In genomic region chr10:111243126-111243525, GRCh38 we compare ENCODE assay signal across 24 cellular contexts.
"Had no signal": no experiment of that assay in that cellular context is flagged by ENCODE, and none has a peak within 500 bp of the region (broad histone marks: within the 10 kb centered on the region; RNA-seq: fewer than 3 reads in every experiment).

No MANE protein-coding gene starts in this region.

- H3K9me3 ChIP-seq: left ventricle myocardium inferior, ovary, right atrium auricular region, right lobe of liver, tibial nerve, uterus had no signal

- H3K36me3 ChIP-seq: left ventricle myocardium inferior, ovary, right atrium auricular region, right lobe of liver, tibial nerve, uterus had no signal

- H3K36me3 Mint-ChIP-seq: mesothelial cell of epicardium; naive thymus-derived CD4-positive, alpha-beta T cell; natural killer cell treated with Interleukin-12 subunit alpha and Interleukin-12 subunit beta and Interleukin-15 and Interleukin-18, amount 100 ng/mL, for 72 hours; stimulated activated memory B cell treated with anti-CD40 and anti-IgM and Interleukin-4, amounts not matched to agents 10 μg/mL and 1 μg/mL and 100 μg/mL, for 72 hours; type B pancreatic cell had no signal

- H3K27ac Mint-ChIP-seq: mesothelial cell of epicardium; naive thymus-derived CD4-positive, alpha-beta T cell; natural killer cell treated with Interleukin-12 subunit alpha and Interleukin-12 subunit beta and Interleukin-15 and Interleukin-18, amount 100 ng/mL, for 72 hours; progenitor cell of endocrine pancreas; stimulated activated memory B cell treated with anti-CD40 and anti-IgM and Interleukin-4, amounts not matched to agents 10 μg/mL and 1 μg/mL and 100 μg/mL, for 72 hours; stimulated activated naive CD8-positive, alpha-beta T cell treated with anti-CD3 and anti-CD28 coated beads, Interleukin-15, amount 100 ng/mL, for 72 hours; type B pancreatic cell had no signal

- H3K4me1 Mint-ChIP-seq: naive thymus-derived CD4-positive, alpha-beta T cell; stimulated activated memory B cell treated with anti-CD40 and anti-IgM and Interleukin-4, amounts not matched to agents 10 μg/mL and 1 μg/mL and 100 μg/mL, for 72 hours; stimulated activated naive CD8-positive, alpha-beta T cell treated with anti-CD3 and anti-CD28 coated beads, Interleukin-15, amount 100 ng/mL, for 72 hours had no signal

- H3K4me3 Mint-ChIP-seq: mesothelial cell of epicardium; naive thymus-derived CD4-positive, alpha-beta T cell; natural killer cell treated with Interleukin-12 subunit alpha and Interleukin-12 subunit beta and Interleukin-15 and Interleukin-18, amount 100 ng/mL, for 72 hours; stimulated activated memory B cell treated with anti-CD40 and anti-IgM and Interleukin-4, amounts not matched to agents 10 μg/mL and 1 μg/mL and 100 μg/mL, for 72 hours; stimulated activated naive CD8-positive, alpha-beta T cell treated with anti-CD3 and anti-CD28 coated beads, Interleukin-15, amount 100 ng/mL, for 72 hours; type B pancreatic cell had no signal

- H3K4me3 ChIP-seq: left ventricle myocardium inferior, lung, ovary, right atrium auricular region, right lobe of liver, smooth muscle cell, tibial nerve, uterus had no signal

- H3K27me3 ChIP-seq: ovary, right atrium auricular region, right lobe of liver, tibial nerve, uterus had no signal

- ATAC-seq: left colon; naive thymus-derived CD4-positive, alpha-beta T cell; natural killer cell treated with Interleukin-12 subunit alpha and Interleukin-12 subunit beta and Interleukin-15 and Interleukin-18, amount 100 ng/mL, for 72 hours; right lobe of liver; stimulated activated memory B cell treated with anti-CD40 and anti-IgM and Interleukin-4, amounts not matched to agents 10 μg/mL and 1 μg/mL and 100 μg/mL, for 72 hours; stimulated activated naive CD8-positive, alpha-beta T cell treated with anti-CD3 and anti-CD28 coated beads, Interleukin-15, amount 100 ng/mL, for 72 hours had no signal

- H3K27me3 Mint-ChIP-seq: type B pancreatic cell had no signal

- H3K27ac ChIP-seq: left ventricle myocardium inferior, ovary, right atrium auricular region, right lobe of liver, tibial nerve, uterus had no signal

- H3K9me3 Mint-ChIP-seq: mesothelial cell of epicardium; naive thymus-derived CD4-positive, alpha-beta T cell; natural killer cell treated with Interleukin-12 subunit alpha and Interleukin-12 subunit beta and Interleukin-15 and Interleukin-18, amount 100 ng/mL, for 72 hours; stimulated activated memory B cell treated with anti-CD40 and anti-IgM and Interleukin-4, amounts not matched to agents 10 μg/mL and 1 μg/mL and 100 μg/mL, for 72 hours; stimulated activated naive CD8-positive, alpha-beta T cell treated with anti-CD3 and anti-CD28 coated beads, Interleukin-15, amount 100 ng/mL, for 72 hours; type B pancreatic cell had no signal

- DNase-seq: hippocampal formation; kidney; left colon; left ventricle myocardium inferior; mesendoderm; naive thymus-derived CD4-positive, alpha-beta T cell; ovary; right lobe of liver; stimulated activated CD4-positive, alpha-beta T cell treated with anti-CD3 and anti-CD28 coated beads, Interleukin-1b, Interleukin-23, amount 100 ng/mL, for 48 hours; stimulated activated CD4-positive, alpha-beta T cell treated with anti-CD3 and anti-CD28 coated beads, Interleukin-2, amount 100 ng/mL, for 48 hours; stimulated activated CD4-positive, alpha-beta T cell treated with anti-CD3 and anti-CD28 coated beads, Interleukin-4, amount 100 ng/mL, for 4 hours; stimulated activated CD8-positive, alpha-beta memory T cell treated with anti-CD3 and anti-CD28 coated beads, Interleukin-4, amount 100 ng/mL, for 48 hours; stimulated activated naive CD4-positive, alpha-beta T cell treated with Interleukin-2 at 50 U/mL for 16 hours; stimulated activated naive CD8-positive, alpha-beta T cell treated with anti-CD3 and anti-CD28 coated beads, Interleukin-15, amount 100 ng/mL, for 72 hours; uterus had no signal

- H3K4me1 ChIP-seq: left ventricle myocardium inferior, right atrium auricular region, right lobe of liver, tibial nerve, uterus had no signal
